In the genomic region with DNA sequence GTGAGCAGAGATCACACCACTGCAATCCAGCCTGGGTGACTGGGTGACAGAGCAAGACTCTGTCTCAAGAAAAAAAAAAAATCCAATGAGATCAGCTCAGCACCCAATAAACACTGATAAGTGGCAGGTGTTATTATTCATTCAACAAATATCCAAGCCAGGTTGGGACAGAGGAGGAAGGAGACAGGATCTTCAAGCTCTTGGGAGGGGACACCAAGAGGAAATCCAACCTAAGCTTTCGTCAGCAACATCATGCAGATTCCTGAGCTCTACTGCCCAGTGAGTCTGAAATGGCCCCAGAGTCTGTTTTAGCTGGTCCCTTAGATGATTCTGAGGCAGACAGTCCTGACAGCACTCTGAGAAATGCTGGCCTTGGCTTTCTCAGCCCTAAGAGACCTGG, we compare ENCODE assay signal across 25 cellular contexts. TPM values are rescaled to one million over a fixed set of nuclear protein-coding genes. Genes with fewer than 3 reads are reported as not detected.
"Had no signal": no experiment of that assay in that cellular context is flagged by ENCODE, and none has a peak within 500 bp of the region (broad histone marks: within the 10 kb centered on the region; RNA-seq: fewer than 3 reads in every experiment).

No MANE protein-coding gene starts in this region.

- H3K4me3 ChIP-seq: gastroesophageal sphincter, heart left ventricle, left ventricle myocardium inferior, psoas muscle, testis, upper lobe of right lung had no signal

- FAIRE-seq: colon had no signal

- H3K27me3 Mint-ChIP-seq: activated CD4-positive, alpha-beta T cell treated with anti-CD3 and anti-CD28 coated beads, Interleukin-2, amount 10 ng/mL, durations not matched to agents 24 days and 14 days; activated naive CD8-positive, alpha-beta T cell treated with anti-CD3 and anti-CD28 coated beads, Interleukin-2, amount 10 ng/mL, durations not matched to agents 7 days and 5 days had no signal

- H3K4me3 Mint-ChIP-seq: activated CD4-positive, alpha-beta T cell treated with anti-CD3 and anti-CD28 coated beads, Interleukin-2, amount 10 ng/mL, durations not matched to agents 24 days and 14 days; activated naive CD8-positive, alpha-beta T cell treated with anti-CD3 and anti-CD28 coated beads, Interleukin-2, amount 10 ng/mL, durations not matched to agents 7 days and 5 days; activated T-cell treated with anti-CD3 and anti-CD28 coated beads, Interleukin-2, amount 50 U/mL, for 72 hours; brain; neural crest cell had no signal

- H3K27me3 ChIP-seq: gastroesophageal sphincter, heart left ventricle, testis, upper lobe of right lung had no signal

- DNase-seq: activated CD4-positive, alpha-beta T cell treated with anti-CD3 and anti-CD28 coated beads, Interleukin-2, amount 10 ng/mL, durations not matched to agents 24 days and 14 days; activated CD8-positive, alpha-beta memory T cell treated with anti-CD3 and anti-CD28 coated beads, Interleukin-2, amount 50 U/mL, for 4 hours; activated effector memory CD4-positive, alpha-beta T cell treated with anti-CD3 and anti-CD28 coated beads, Interleukin-2, amount 50 U/mL, for 16 hours; activated naive CD8-positive, alpha-beta T cell treated with anti-CD3 and anti-CD28 coated beads, Interleukin-2, amount 10 ng/mL, durations not matched to agents 7 days and 5 days; activated T-cell treated with anti-CD3 and anti-CD28 coated beads, Interleukin-2, amount 50 U/mL, for 72 hours; anterior cingulate cortex; caudate nucleus; mammary epithelial cell; stimulated activated CD4-positive, alpha-beta T cell treated with anti-CD3 and anti-CD28 coated beads, Interleukin-2, amount 100 ng/mL, for 48 hours; testis; upper lobe of right lung had no signal

- H3K9me3 Mint-ChIP-seq: activated CD4-positive, alpha-beta T cell treated with anti-CD3 and anti-CD28 coated beads, Interleukin-2, amount 10 ng/mL, durations not matched to agents 24 days and 14 days; activated T-cell treated with anti-CD3 and anti-CD28 coated beads, Interleukin-2, amount 50 U/mL, for 72 hours had no signal

- H3K4me1 Mint-ChIP-seq: neural crest cell had no signal

- H3K9me3 ChIP-seq: psoas muscle, testis, upper lobe of right lung had no signal

- H3K27ac ChIP-seq: gastroesophageal sphincter, heart left ventricle, left ventricle myocardium inferior, psoas muscle, testis, upper lobe of right lung had no signal

- H3K36me3 ChIP-seq: upper lobe of right lung had no signal

- H3K27ac Mint-ChIP-seq: activated CD4-positive, alpha-beta T cell treated with anti-CD3 and anti-CD28 coated beads, Interleukin-2, amount 10 ng/mL, durations not matched to agents 24 days and 14 days; activated naive CD8-positive, alpha-beta T cell treated with anti-CD3 and anti-CD28 coated beads, Interleukin-2, amount 10 ng/mL, durations not matched to agents 7 days and 5 days; activated T-cell treated with anti-CD3 and anti-CD28 coated beads, Interleukin-2, amount 50 U/mL, for 72 hours; brain had no signal

RNA-seq across cellular contexts. Expression of a gene that starts 29.5 kb away (rescaled TPM):
- total RNA-seq: activated CD4-positive, alpha-beta T cell treated with anti-CD3 and anti-CD28 coated beads, Interleukin-2, amount 10 ng/mL, durations not matched to agents 24 days and 14 days; activated naive CD8-positive, alpha-beta T cell treated with anti-CD3 and anti-CD28 coated beads, Interleukin-2, amount 10 ng/mL, durations not matched to agents 7 days and 5 days; activated T-cell treated with anti-CD3 and anti-CD28 coated beads, Interleukin-2, amount 50 U/mL, for 72 hours; epithelial cell of proximal tubule; gastroesophageal sphincter; heart left ventricle; kidney epithelial cell; left ventricle myocardium inferior; mammary epithelial cell; myocyte; neural crest cell; omental fat pad; psoas muscle; right cardiac atrium; skeletal muscle tissue; T-helper 1 cell treated with Interleukin-12 subunit alpha and Interleukin-12 subunit beta and Interleukin-4 antibody, amounts not matched to agents 30 ng/mL and 1 ng/mL, for 36 hours; testis; upper lobe of right lung had no signal
- polyA plus RNA-seq: heart left ventricle, mammary epithelial cell, psoas muscle, right cardiac atrium had no signal
